In genomic region chr12:48988030-48988649, GRCh38 we compare ENCODE assay signal across 8 cellular contexts. TPM values are rescaled to one million over a fixed set of nuclear protein-coding genes. Genes with fewer than 3 reads are reported as not detected.
DNase-seq lines count a peak whose midpoint lies in the region; ATAC-seq and TF ChIP-seq lines count a peak whose summit lies in the region.

No MANE protein-coding gene starts in this region.

- H3K9me3 ChIP-seq in naive thymus-derived CD4-positive, alpha-beta T cell (ENCODE audit: control insufficient read depth in 2 of 3, low read length in 3 of 3): no peaks in the 10 kb centered on the region
- H3K9me3 ChIP-seq in thoracic aorta: no peaks in the 10 kb centered on the region

- peak; percentile 90 for ATAC-seq in naive thymus-derived CD4-positive, alpha-beta T cell
- ATAC-seq in thoracic aorta (ENCODE audit: insufficient number of reproducible peaks, low FRiP score, low read depth) (no peak), GM19035 (IDR thresholded peaks at IDR 0.05; ENCODE audit: unreplicated experiment) (no peak)

- no peak overlapping the region for H3K4me3 ChIP-seq in epithelial cell of esophagus (ENCODE audit: low read length)
- H3K4me3 ChIP-seq in naive thymus-derived CD4-positive, alpha-beta T cell (ENCODE audit: low read length): no peak overlapping the region
- H3K4me3 ChIP-seq in thoracic aorta: no peak overlapping the region

- no peaks in the 10 kb centered on the region for H3K36me3 ChIP-seq in naive thymus-derived CD4-positive, alpha-beta T cell (ENCODE audit: control insufficient read depth in 2 of 3, insufficient read depth in 3 of 3, low read length in 3 of 3)
- H3K36me3 ChIP-seq in thoracic aorta: no peaks in the 10 kb centered on the region

- H3K27ac Mint-ChIP-seq in activated CD4-positive, alpha-beta memory T cell treated with anti-CD3 and anti-CD28 coated beads, Interleukin-2, amount 10 ng/mL, durations not matched to agents 7 days and 5 days: no peak overlapping the region
- no peak overlapping the region for H3K27ac Mint-ChIP-seq in naive thymus-derived CD4-positive, alpha-beta T cell

- H3K4me1 ChIP-seq in naive thymus-derived CD4-positive, alpha-beta T cell (ENCODE audit: control insufficient read depth in 2 of 2, insufficient read depth in 2 of 2, low read length in 2 of 2): no peaks in the 10 kb centered on the region
- peaks cover 0 to 18% of the 10 kb centered on the region in 2 donors for H3K4me1 ChIP-seq in thoracic aorta (ENCODE audit: control insufficient read depth in 1 of 2, low read depth in 2 of 2)

- H3K27me3 ChIP-seq in naive thymus-derived CD4-positive, alpha-beta T cell (ENCODE audit: control insufficient read depth in 2 of 2, insufficient read depth in 2 of 2, low read length in 2 of 2): no peaks in the 10 kb centered on the region
- no peaks in the 10 kb centered on the region for H3K27me3 ChIP-seq in thoracic aorta (replicated peaks; ENCODE audit: insufficient read depth)

- POLR2A ChIA-PET in activated CD4-positive, alpha-beta memory T cell treated with anti-CD3 and anti-CD28 coated beads, Interleukin-2, amount 10 ng/mL, durations not matched to agents 7 days and 5 days (lab: Charles Lee): interaction anchor here (1.0 to 1.7 kb wide), 9 partner anchors 9 to 142 kb away, joined by 3 to 7 read pairs (median 4); partner anchors contain the start of genes DDX23, FKBP11, TUBA1B and WNT1
- POLR2A ChIA-PET in naive thymus-derived CD4-positive, alpha-beta T cell (lab: Charles Lee): interaction anchor here (0.6 to 1.6 kb wide), 5 partner anchors 9 to 194 kb away, joined by 3 to 9 read pairs (median 3); no protein-coding TSS in a partner anchor

- H3K36me3 Mint-ChIP-seq in activated CD4-positive, alpha-beta memory T cell treated with anti-CD3 and anti-CD28 coated beads, Interleukin-2, amount 10 ng/mL, durations not matched to agents 7 days and 5 days (ENCODE audit: low read depth): no peaks in the 10 kb centered on the region
- no peaks in the 10 kb centered on the region for H3K36me3 Mint-ChIP-seq in naive thymus-derived CD4-positive, alpha-beta T cell

- H3K4me3 Mint-ChIP-seq in activated CD4-positive, alpha-beta memory T cell treated with anti-CD3 and anti-CD28 coated beads, Interleukin-2, amount 10 ng/mL, durations not matched to agents 7 days and 5 days: no peak overlapping the region
- no peak overlapping the region for H3K4me3 Mint-ChIP-seq in naive thymus-derived CD4-positive, alpha-beta T cell

- peaks cover 4% of the 10 kb centered on the region for H3K4me1 Mint-ChIP-seq in activated CD4-positive, alpha-beta memory T cell treated with anti-CD3 and anti-CD28 coated beads, Interleukin-2, amount 10 ng/mL, durations not matched to agents 7 days and 5 days
- peaks cover 0 to 12% (median 8%) of the 10 kb centered on the region in 7 donors for H3K4me1 Mint-ChIP-seq in naive thymus-derived CD4-positive, alpha-beta T cell

- no peak overlapping the region for H3K27ac ChIP-seq in naive thymus-derived CD4-positive, alpha-beta T cell (ENCODE audit: low read depth, low read length)
- H3K27ac ChIP-seq in thoracic aorta: no peak overlapping the region

- CTCF ChIA-PET in activated CD4-positive, alpha-beta memory T cell treated with anti-CD3 and anti-CD28 coated beads, Interleukin-2, amount 10 ng/mL, durations not matched to agents 7 days and 5 days (lab: Charles Lee): interaction anchor here (0.7 to 2.5 kb wide), 61 partner anchors 9 to 349 kb away, joined by 3 to 51 read pairs (median 4); partner anchors contain the start of genes ARF3, C1QL4, DDN and DDX23
- CTCF ChIA-PET in naive thymus-derived CD4-positive, alpha-beta T cell (lab: Charles Lee): interaction anchor here (0.7 to 2.2 kb wide), 19 partner anchors 9 to 1411 kb away, joined by 3 to 36 read pairs (median 6); partner anchors contain the start of genes ARF3, FKBP11 and WNT1

- DNase-seq in 8988T (peak; percentile 88), NCI-H2196 (lab: John Stamatoyannopoulos, UW; ENCODE audit: unreplicated experiment) (peak; percentile 81), epithelial cell of esophagus (ENCODE audit: low read depth) (peak; percentile 54), thoracic aorta (ENCODE audit: low spot score) (no peak)
- DNase-seq in activated CD4-positive, alpha-beta memory T cell treated with anti-CD3 and anti-CD28 coated beads, Interleukin-2, amount 10 ng/mL, durations not matched to agents 7 days and 5 days: peak; percentile 79
- peak in 8 of 9 donors; percentile 45 to 82 (median 60) for DNase-seq in naive thymus-derived CD4-positive, alpha-beta T cell

- H3K9me3 Mint-ChIP-seq in activated CD4-positive, alpha-beta memory T cell treated with anti-CD3 and anti-CD28 coated beads, Interleukin-2, amount 10 ng/mL, durations not matched to agents 7 days and 5 days: no peaks in the 10 kb centered on the region
- peaks cover 0 to 1% (median 0%) of the 10 kb centered on the region in 11 donors for H3K9me3 Mint-ChIP-seq in naive thymus-derived CD4-positive, alpha-beta T cell

- H3K27me3 Mint-ChIP-seq in activated CD4-positive, alpha-beta memory T cell treated with anti-CD3 and anti-CD28 coated beads, Interleukin-2, amount 10 ng/mL, durations not matched to agents 7 days and 5 days: peaks cover 68% of the 10 kb centered on the region
- H3K27me3 Mint-ChIP-seq in naive thymus-derived CD4-positive, alpha-beta T cell: peaks cover 21 to 79% (median 31%) of the 10 kb centered on the region in 5 donors

- peak; percentile 96 for TF ChIP-seq CTCF in GM12873 (IDR thresholded peaks at IDR 0.05; ENCODE audit: insufficient read depth, low read depth, low read length, missing control alignments)
- peak; percentile 91 for TF ChIP-seq CTCF in epithelial cell of esophagus (IDR thresholded peaks at IDR 0.05; ENCODE audit: insufficient read depth, low read depth, low read length, missing control alignments)
- peak; percentile 87 for TF ChIP-seq CTCF in thoracic aorta (IDR thresholded peaks at IDR 0.05)

- intact Hi-C loops in naive thymus-derived CD4-positive, alpha-beta T cell (cut with micrococcal nuclease): loop anchor here (1.0 to 5.0 kb wide), 5 partner anchors 8 to 84 kb away; a partner anchor contains a TSS

RNA-seq across cellular contexts. Expression of gene WNT1, which starts 10.0 kb away (rescaled TPM):
- under 1 TPM; 0.33 to 0.73 TPM for total RNA-seq in activated CD4-positive, alpha-beta memory T cell treated with anti-CD3 and anti-CD28 coated beads, Interleukin-2, amount 10 ng/mL, durations not matched to agents 7 days and 5 days
- total RNA-seq in naive thymus-derived CD4-positive, alpha-beta T cell: 1 to 10 TPM in 1 of 5 experiments, under 1 TPM in 3, not detected in 1; 0.30 to 1.5 (median 0.49) TPM
- under 1 TPM in 1 of 2 donors, not detected in 1; 0.24 TPM for polyA plus RNA-seq in naive thymus-derived CD4-positive, alpha-beta T cell
- total RNA-seq in thoracic aorta: 1 to 10 TPM in 1 of 2 donors, not detected in 1; 1.2 TPM

RNA-seq across cellular contexts. Expression of gene DDN, which starts 11.0 kb away (rescaled TPM):
- under 1 TPM; 0.23 TPM for total RNA-seq in activated CD4-positive, alpha-beta memory T cell treated with anti-CD3 and anti-CD28 coated beads, Interleukin-2, amount 10 ng/mL, durations not matched to agents 7 days and 5 days
- total RNA-seq in naive thymus-derived CD4-positive, alpha-beta T cell: under 1 TPM in 3 of 5 experiments, not detected in 2; 0.19 to 0.71 (median 0.27) TPM
- polyA plus RNA-seq in naive thymus-derived CD4-positive, alpha-beta T cell: not detected
- total RNA-seq in thoracic aorta: under 1 TPM in 1 of 2 donors, not detected in 1; 0.14 TPM

RNA-seq across cellular contexts. Expression of gene WNT10B, which starts 16.6 kb away (rescaled TPM):
- 1 to 10 TPM; 4.1 to 4.2 TPM for total RNA-seq in activated CD4-positive, alpha-beta memory T cell treated with anti-CD3 and anti-CD28 coated beads, Interleukin-2, amount 10 ng/mL, durations not matched to agents 7 days and 5 days
- total RNA-seq in naive thymus-derived CD4-positive, alpha-beta T cell: 10 to 100 TPM in 1 of 5 experiments, 1 to 10 TPM in 4; 1.8 to 10.7 (median 7.5) TPM
- polyA plus RNA-seq in naive thymus-derived CD4-positive, alpha-beta T cell: under 1 TPM; 0.07 to 0.15 TPM
- 1 to 10 TPM in 1 of 2 donors, under 1 TPM in 1; 0.54 to 2.3 TPM for total RNA-seq in thoracic aorta

RNA-seq across cellular contexts. Expression of gene PRKAG1, which starts 30.4 kb away (rescaled TPM):
- 10 to 100 TPM; 65.9 to 70.2 TPM for total RNA-seq in activated CD4-positive, alpha-beta memory T cell treated with anti-CD3 and anti-CD28 coated beads, Interleukin-2, amount 10 ng/mL, durations not matched to agents 7 days and 5 days
- total RNA-seq in naive thymus-derived CD4-positive, alpha-beta T cell: 10 to 100 TPM; 34.0 to 74.4 (median 50.6) TPM
- polyA plus RNA-seq in naive thymus-derived CD4-positive, alpha-beta T cell: 10 to 100 TPM; 39.4 to 49.6 TPM
- total RNA-seq in thoracic aorta: 10 to 100 TPM; 53.2 to 68.1 TPM

RNA-seq across cellular contexts. Expression of gene ARF3, which starts 30.9 kb away (rescaled TPM):
- 100 to 1,000 TPM; 114 to 122 TPM for total RNA-seq in activated CD4-positive, alpha-beta memory T cell treated with anti-CD3 and anti-CD28 coated beads, Interleukin-2, amount 10 ng/mL, durations not matched to agents 7 days and 5 days
- 100 to 1,000 TPM in 1 of 5 experiments, 10 to 100 TPM in 4; 48.7 to 137 (median 56.1) TPM for total RNA-seq in naive thymus-derived CD4-positive, alpha-beta T cell
- polyA plus RNA-seq in naive thymus-derived CD4-positive, alpha-beta T cell: 10 to 100 TPM; 15.9 to 21.9 TPM
- total RNA-seq in thoracic aorta: 10 to 100 TPM; 63.4 to 65.8 TPM
